11 cellular contexts compared by ENCODE assay signal in genomic region chr9:131008563-131008908, GRCh38. TPM values are rescaled to one million over a fixed set of nuclear protein-coding genes. Genes with fewer than 3 reads are reported as not detected.
DNase-seq lines count a peak whose midpoint lies in the region; ATAC-seq, FAIRE-seq and TF ChIP-seq lines count a peak whose summit lies in the region.
"Had no signal": no experiment of that assay in that cellular context is flagged by ENCODE, and none has a peak within 500 bp of the region (broad histone marks: within the 10 kb centered on the region; RNA-seq: fewer than 3 reads in every experiment).

No MANE protein-coding gene starts in this region.

- FAIRE-seq in keratinocyte (lab: Jason Lieb, UNC), result no peak

- H3K4me3 ChIP-seq in cardiac muscle cell (peak overlapping the region; percentile 20), WERI-Rb-1 (ENCODE audit: low read depth, low read length) (peak overlapping the region; percentile 40), keratinocyte (ENCODE audit: control insufficient read depth in 2 of 3, extremely low read depth in 1 of 3, insufficient read depth in 2 of 3, low read depth in 1 of 3, low read length in 3 of 3) (peak overlapping the region in 1 of 3 experiments; percentile 32), testis (peak overlapping the region; percentile 58 to 64)

- H3K9me3 ChIP-seq in cardiac muscle cell (ENCODE audit: low read depth) (no peaks in the 10 kb centered on the region), WERI-Rb-1 (ENCODE audit: severe bottlenecking) (no peaks in the 10 kb centered on the region), keratinocyte (ENCODE audit: control insufficient read depth, low read depth, low read length) (no peaks in the 10 kb centered on the region), testis (no peaks in the 10 kb centered on the region)

- no peaks in the 10 kb centered on the region for H3K9me1 ChIP-seq in keratinocyte (ENCODE audit: control insufficient read depth, extremely low read depth, insufficient read depth, low read length)

- peaks cover 10% of the 10 kb centered on the region for H3K4me1 ChIP-seq in cardiac muscle cell (ENCODE audit: low read depth)
- H3K4me1 ChIP-seq in keratinocyte (ENCODE audit: control insufficient read depth, extremely low read depth, insufficient read depth, low read length), result no peaks in the 10 kb centered on the region
- peaks cover 12% of the 10 kb centered on the region for H3K4me1 ChIP-seq in testis

- H3K9ac ChIP-seq in keratinocyte (ENCODE audit: control insufficient read depth, extremely low read depth, insufficient read depth, low read length), result no peak overlapping the region

- peak overlapping the region; percentile 42 for H2AFZ ChIP-seq in keratinocyte (ENCODE audit: control insufficient read depth, low read length)

- DNase-seq in cardiac muscle cell (ENCODE audit: low read depth in 1 of 2, low spot score in 1 of 2) (no peak), left cardiac atrium (no peak), WERI-Rb-1 (no peak), keratinocyte (ENCODE audit: low read depth, low spot score) (no peak), testis (no peak), globus pallidus (ENCODE audit: low spot score) (no peak), activated gamma-delta T cell (lab: John Stamatoyannopoulos, UW) (no peak)
- DNase-seq: CD4-positive, CD25-positive, alpha-beta regulatory T cell; cortex of kidney had no signal

- peaks cover 17% of the 10 kb centered on the region for H3K27me3 ChIP-seq in cardiac muscle cell
- peaks cover 6% of the 10 kb centered on the region for H3K27me3 ChIP-seq in WERI-Rb-1 (ENCODE audit: insufficient read depth, low read depth, severe bottlenecking)
- peaks cover 46% of the 10 kb centered on the region for H3K27me3 ChIP-seq in keratinocyte (ENCODE audit: control insufficient read depth, extremely low read depth, insufficient read depth, low read length)
- H3K27me3 ChIP-seq in testis, result no peaks in the 10 kb centered on the region

- H3K4me2 ChIP-seq in keratinocyte (ENCODE audit: control insufficient read depth, extremely low read depth, insufficient read depth, low read depth, low read length), result peak overlapping the region; percentile 76

- H3K27ac ChIP-seq in cardiac muscle cell (no peak overlapping the region), WERI-Rb-1 (no peak overlapping the region), keratinocyte (ENCODE audit: control insufficient read depth, insufficient read depth, low read length) (no peak overlapping the region), testis (peak overlapping the region in 1 of 2 donors; percentile 71)

- dilution Hi-C loops in keratinocyte (cut with MboI; ENCODE audit: extremely low pct_ligation_motif_present, low sequenced_read_pairs), result no loop called here

- 20 to 28% methylated on average over 7 to 8 of the region's 8 CpGs for WGBS in testis, 2 donors

- no peak for TF ChIP-seq POLR2A in testis (IDR thresholded peaks at IDR 0.05)

- TF ChIP-seq CTCF in cardiac muscle cell (IDR thresholded peaks at IDR 0.05; ENCODE audit: low read depth, low read length), result no peak
- no peak for TF ChIP-seq CTCF in WERI-Rb-1 (IDR thresholded peaks at IDR 0.05; ENCODE audit: low read depth, low read length)
- TF ChIP-seq CTCF in keratinocyte (optimal IDR thresholded peaks at IDR 0.05 in 1 of 3, IDR thresholded peaks at IDR 0.05 in 1 of 3, conservative IDR thresholded peaks at IDR 0.05 in 1 of 3; ENCODE audit: extremely low read depth in 1 of 3, insufficient read depth in 2 of 3, low read length in 3 of 3), result no peak
- TF ChIP-seq CTCF in testis (IDR thresholded peaks at IDR 0.05), result no peak

- H3K36me3 ChIP-seq in cardiac muscle cell, result no peaks in the 10 kb centered on the region
- no peaks in the 10 kb centered on the region for H3K36me3 ChIP-seq in WERI-Rb-1
- no peaks in the 10 kb centered on the region for H3K36me3 ChIP-seq in keratinocyte (ENCODE audit: control insufficient read depth in 2 of 2, extremely low read depth in 1 of 2, insufficient read depth in 2 of 2, low read length in 2 of 2)
- H3K36me3 ChIP-seq in testis (ENCODE audit: low read depth, missing control alignments), result no peaks in the 10 kb centered on the region

- H4K20me1 ChIP-seq in keratinocyte (ENCODE audit: control insufficient read depth, extremely low read depth, insufficient read depth, low read length), result no peaks in the 10 kb centered on the region

- H3K79me2 ChIP-seq in keratinocyte (ENCODE audit: control insufficient read depth, insufficient read depth, low read length), result no peaks in the 10 kb centered on the region

- ATAC-seq in left cardiac atrium (no peak), GM19467 (IDR thresholded peaks at IDR 0.05; ENCODE audit: unreplicated experiment) (no peak)

- intact Hi-C loops in left cardiac atrium (cut with DNase I), result loop anchor here in 1 of 2 donors (1.0 kb wide), 1 partner anchor 38 kb away; no protein-coding TSS in a partner anchor
- intact Hi-C loops in testis (cut with DNase I; ENCODE audit: low total_unique reads), result no loop called here

RNA-seq across cellular contexts. Expression of gene LAMC3, which starts 0.4 kb away (rescaled TPM):
- total RNA-seq in cardiac muscle cell, result 7.5 and 14.0 TPM in 2 replicates
- 5.4 and 7.6 TPM in 2 replicates for polyA plus RNA-seq in cardiac muscle cell
- total RNA-seq in left cardiac atrium, result 1 to 10 TPM in 1 of 2 donors, under 1 TPM in 1; 0.29 to 1.1 TPM
- polyA plus RNA-seq in keratinocyte, result not detected in 3 replicates
- polyA plus RNA-seq in keratinocyte (2011; ENCODE audit: low read depth), result not detected
- polyA plus RNA-seq in keratinocyte (2011; cell fraction: cytosol; rRNA removed), result not detected in 2 replicates
- polyA plus RNA-seq in keratinocyte (2011; cell fraction: nucleus; rRNA removed), result 0.03 TPM in 1 of 2 replicates, not detected in the other
- not detected in 2 replicates for polyA plus RNA-seq in keratinocyte (2012; ENCODE audit: low replicate concordance)
- polyA minus RNA-seq in keratinocyte, result not detected in 3 replicates
- not detected for polyA minus RNA-seq in keratinocyte (2011; cell fraction: cytosol; rRNA and poly(A)+ RNA removed)
- polyA minus RNA-seq in keratinocyte (2011; cell fraction: nucleus; rRNA and poly(A)+ RNA removed), result not detected in 2 replicates
- 100 to 1,000 TPM in 1 of 2 donors, 10 to 100 TPM in 1; 86.3 to 136 TPM for total RNA-seq in testis
- 35.9 TPM for polyA plus RNA-seq in testis (ENCODE audit: insufficient read depth, low read depth, low replicate concordance)
- total RNA-seq: natural killer cell treated with Interleukin-12 subunit alpha and Interleukin-12 subunit beta and Interleukin-15 and Interleukin-18, amount 100 ng/mL, for 72 hours had no signal
